30 cellular contexts compared by ENCODE assay signal in the genomic region with DNA sequence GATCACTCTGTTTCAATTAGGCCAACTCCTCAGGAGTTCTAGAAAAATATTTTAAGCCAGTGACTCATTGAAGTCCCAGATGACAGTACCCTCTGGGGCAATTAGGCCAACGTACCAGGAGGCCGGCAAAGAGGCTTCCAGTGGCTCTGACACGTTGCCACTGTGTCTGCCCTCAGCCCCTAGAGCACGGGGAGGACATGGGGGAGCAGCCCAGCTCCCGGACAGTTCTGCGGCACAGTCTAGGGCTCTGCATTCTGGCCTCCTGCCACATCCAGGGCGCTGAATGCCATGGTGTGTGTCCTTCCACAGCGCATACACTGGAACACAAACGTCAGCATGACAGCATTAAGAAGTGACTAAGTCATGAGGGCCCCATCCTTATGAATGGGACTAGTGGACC.
"Had no signal": no experiment of that assay in that cellular context is flagged by ENCODE, and none has a peak within 500 bp of the region (broad histone marks: within the 10 kb centered on the region; RNA-seq: fewer than 3 reads in every experiment).

No MANE protein-coding gene starts in this region.

- H3K4me3 Mint-ChIP-seq: dendritic cell treated with granulocyte-macrophage colony-stimulating factor and Interleukin-4, amounts not matched to agents 40 ng/mL and 50 ng/mL, for 4 days; endodermal cell; memory B cell; naive B cell; natural killer cell treated with Interleukin-12 subunit alpha and Interleukin-12 subunit beta and Interleukin-15 and Interleukin-18, amount 100 ng/mL, for 72 hours; neural crest cell; stimulated activated naive CD8-positive, alpha-beta T cell treated with anti-CD3 and anti-CD28 coated beads, Interleukin-15, amount 100 ng/mL, for 72 hours; type B pancreatic cell had no signal

- ATAC-seq: esophagus mucosa; foreskin keratinocyte; gastroesophageal sphincter; heart left ventricle; left lobe of liver; right lobe of liver; stimulated activated naive CD8-positive, alpha-beta T cell treated with anti-CD3 and anti-CD28 coated beads, Interleukin-15, amount 100 ng/mL, for 72 hours had no signal

- H3K9me3 ChIP-seq: colonic mucosa, right lobe of liver, testis had no signal

- H3K9ac ChIP-seq: parathyroid adenoma had no signal

- H3K4me3 ChIP-seq: colonic mucosa, gastroesophageal sphincter, heart left ventricle, hepatocyte, lung, right lobe of liver, smooth muscle cell, testis, tibial artery had no signal

- H2AFZ ChIP-seq: hepatocyte, parathyroid adenoma had no signal

- H3K36me3 ChIP-seq: colonic mucosa, gastroesophageal sphincter, heart left ventricle, right lobe of liver, tibial artery had no signal

- FAIRE-seq: kidney had no signal

- H3K27me3 Mint-ChIP-seq: memory B cell; natural killer cell treated with Interleukin-12 subunit alpha and Interleukin-12 subunit beta and Interleukin-15 and Interleukin-18, amount 100 ng/mL, for 72 hours; progenitor cell of endocrine pancreas; stimulated activated naive CD8-positive, alpha-beta T cell treated with anti-CD3 and anti-CD28 coated beads, Interleukin-15, amount 100 ng/mL, for 72 hours; type B pancreatic cell had no signal

- H3K27me3 ChIP-seq: colonic mucosa, foreskin keratinocyte, gastroesophageal sphincter, heart left ventricle, hepatocyte, right lobe of liver, testis, tibial artery had no signal

- DNase-seq: colonic mucosa; effector CD8-positive, alpha-beta T cell; endodermal cell; foreskin keratinocyte; heart left ventricle; kidney; naive B cell; right lobe of liver; stimulated activated CD4-positive, alpha-beta T cell treated with anti-CD3 and anti-CD28 coated beads, Interleukin-12 subunit alpha, Interleukin-12 subunit beta, amount 100 ng/mL, for 4 hours; stimulated activated CD4-positive, alpha-beta T cell treated with anti-CD3 and anti-CD28 coated beads, Interleukin-1b, Interleukin-23, amount 100 ng/mL, for 48 hours; stimulated activated CD4-positive, alpha-beta T cell treated with anti-CD3 and anti-CD28 coated beads, Interleukin-4, amount 100 ng/mL, for 1 hour; stimulated activated CD8-positive, alpha-beta memory T cell treated with anti-CD3 and anti-CD28 coated beads, Interleukin-4, amount 100 ng/mL, for 48 hours; stimulated activated naive CD4-positive, alpha-beta T cell; stimulated activated naive CD8-positive, alpha-beta T cell treated with anti-CD3 and anti-CD28 coated beads, Interleukin-15, amount 100 ng/mL, for 72 hours; testis; tibial artery had no signal

- H3K4me1 ChIP-seq: colonic mucosa, foreskin keratinocyte, gastroesophageal sphincter, heart left ventricle, parathyroid adenoma, right lobe of liver, testis, tibial artery had no signal

- H3K27ac ChIP-seq: colonic mucosa, epithelial cell of prostate, foreskin keratinocyte, gastroesophageal sphincter, heart left ventricle, hepatocyte, parathyroid adenoma, right lobe of liver, testis, tibial artery had no signal

- H3K4me2 ChIP-seq: hepatocyte, smooth muscle cell had no signal

- H3K27ac Mint-ChIP-seq: dendritic cell treated with granulocyte-macrophage colony-stimulating factor and Interleukin-4, amounts not matched to agents 40 ng/mL and 50 ng/mL, for 4 days; endodermal cell; memory B cell; naive B cell; natural killer cell treated with Interleukin-12 subunit alpha and Interleukin-12 subunit beta and Interleukin-15 and Interleukin-18, amount 100 ng/mL, for 72 hours; progenitor cell of endocrine pancreas; stimulated activated naive CD8-positive, alpha-beta T cell treated with anti-CD3 and anti-CD28 coated beads, Interleukin-15, amount 100 ng/mL, for 72 hours; type B pancreatic cell had no signal

- H3K9me3 Mint-ChIP-seq: memory B cell; natural killer cell treated with Interleukin-12 subunit alpha and Interleukin-12 subunit beta and Interleukin-15 and Interleukin-18, amount 100 ng/mL, for 72 hours; neural crest cell; stimulated activated naive CD8-positive, alpha-beta T cell treated with anti-CD3 and anti-CD28 coated beads, Interleukin-15, amount 100 ng/mL, for 72 hours; type B pancreatic cell had no signal

- H3K36me3 Mint-ChIP-seq: memory B cell; naive B cell; natural killer cell treated with Interleukin-12 subunit alpha and Interleukin-12 subunit beta and Interleukin-15 and Interleukin-18, amount 100 ng/mL, for 72 hours; type B pancreatic cell had no signal

- H3K4me1 Mint-ChIP-seq: endodermal cell; memory B cell; naive B cell; stimulated activated naive CD8-positive, alpha-beta T cell treated with anti-CD3 and anti-CD28 coated beads, Interleukin-15, amount 100 ng/mL, for 72 hours had no signal
